ENCODE assay signal across 1 cellular context in genomic region chr11:13183094-13183825, GRCh38.
TF ChIP-seq lines count a peak whose summit lies in the region.

No MANE protein-coding gene starts in this region.

TF ChIP-seq in GM12878, 131 proteins besides CTCF, POLR2A, EP300 and RAD21 (continued from another document):
- no peak for TF ChIP-seq TBL1XR1 (IDR thresholded peaks at IDR 0.05; ENCODE audit: low read depth, low read length)
- 0 out of 2 replicates have a peak, but pooled peaks have one; percentile 17 for TF ChIP-seq ATF7 (IDR thresholded peaks at IDR 0.05; ENCODE audit: low read depth)
- no peak for TF ChIP-seq SUZ12 (IDR thresholded peaks at IDR 0.05; ENCODE audit: unreplicated experiment)
- peak; percentile 60; the same call in 1 of the 2 replicates for TF ChIP-seq SMC3 (IDR thresholded peaks at IDR 0.05; ENCODE audit: borderline replicate concordance, low read length)
- TF ChIP-seq IKZF2 (IDR thresholded peaks at IDR 0.05): peak in 1 of 2 experiments; percentile 37; a peak in 1 of 4 replicates
- peak; percentile 57; the same call in 1 of the 2 replicates for TF ChIP-seq IKZF1 (conservative IDR thresholded peaks at IDR 0.05)
- TF ChIP-seq CUX1 (IDR thresholded peaks at IDR 0.05; ENCODE audit: insufficient replicate concordance, low read depth, low read length): peak; percentile 20
- TF ChIP-seq STAT3 (IDR thresholded peaks at IDR 0.05; ENCODE audit: low read depth, low read length): no peak
- TF ChIP-seq RFX5 (IDR thresholded peaks at IDR 0.05; ENCODE audit: low read depth, low read length): no peak
- TF ChIP-seq BRCA1 (IDR thresholded peaks at IDR 0.05; ENCODE audit: low read depth, low read length): no peak
